In genomic region chr3:135161425-135161824, GRCh38 we compare ENCODE assay signal across 26 cellular contexts.
"Had no signal": no experiment of that assay in that cellular context is flagged by ENCODE, and none has a peak within 500 bp of the region (broad histone marks: within the 10 kb centered on the region; RNA-seq: fewer than 3 reads in every experiment).

No MANE protein-coding gene starts in this region.

- H3K4me3 Mint-ChIP-seq: naive B cell; nephron; stimulated activated memory B cell treated with anti-CD40 and anti-IgM and Interleukin-4, amounts not matched to agents 10 μg/mL and 1 μg/mL and 100 μg/mL, for 72 hours; stimulated activated naive CD8-positive, alpha-beta T cell treated with anti-CD3 and anti-CD28 coated beads, Interleukin-15, Interleukin-2, amounts not matched to agents 100 ng/mL and 50 ng/mL, for 24 hours had no signal

- H3K9me3 ChIP-seq: colonic mucosa, esophagus muscularis mucosa, gastrocnemius medialis, heart right ventricle, left ventricle myocardium inferior, lower lobe of right lung, spleen, tibial artery, upper lobe of left lung, uterus had no signal

- H3K4me1 ChIP-seq: colonic mucosa, esophagus muscularis mucosa, heart right ventricle, left ventricle myocardium inferior, lower lobe of right lung, spleen, tibial artery, upper lobe of left lung, uterus had no signal

- H3K27me3 ChIP-seq: colonic mucosa, dorsolateral prefrontal cortex, esophagus muscularis mucosa, gastrocnemius medialis, heart right ventricle, spleen, tibial artery, upper lobe of left lung, uterus had no signal

- H3K27me3 Mint-ChIP-seq: stimulated activated memory B cell treated with anti-CD40 and anti-IgM and Interleukin-4, amounts not matched to agents 10 μg/mL and 1 μg/mL and 100 μg/mL, for 72 hours; stimulated activated naive CD8-positive, alpha-beta T cell treated with anti-CD3 and anti-CD28 coated beads, Interleukin-15, Interleukin-2, amounts not matched to agents 100 ng/mL and 50 ng/mL, for 24 hours had no signal

- H3K4me3 ChIP-seq: colonic mucosa, dorsolateral prefrontal cortex, esophagus muscularis mucosa, gastrocnemius medialis, heart right ventricle, left ventricle myocardium inferior, lower lobe of right lung, spleen, tibial artery, upper lobe of left lung, uterus had no signal

- H3K27ac Mint-ChIP-seq: naive B cell; nephron; stimulated activated memory B cell treated with anti-CD40 and anti-IgM and Interleukin-4, amounts not matched to agents 10 μg/mL and 1 μg/mL and 100 μg/mL, for 72 hours; stimulated activated naive CD8-positive, alpha-beta T cell treated with anti-CD3 and anti-CD28 coated beads, Interleukin-15, Interleukin-2, amounts not matched to agents 100 ng/mL and 50 ng/mL, for 24 hours had no signal

- H3K9me3 Mint-ChIP-seq: nephron; stimulated activated memory B cell treated with anti-CD40 and anti-IgM and Interleukin-4, amounts not matched to agents 10 μg/mL and 1 μg/mL and 100 μg/mL, for 72 hours; stimulated activated naive CD8-positive, alpha-beta T cell treated with anti-CD3 and anti-CD28 coated beads, Interleukin-15, Interleukin-2, amounts not matched to agents 100 ng/mL and 50 ng/mL, for 24 hours had no signal

- DNase-seq: colonic mucosa; dorsolateral prefrontal cortex; effector memory CD4-positive, alpha-beta T cell; gastrocnemius medialis; heart right ventricle; hypothalamus; kidney; left cardiac atrium; left ventricle myocardium inferior; lower lobe of right lung; mesenchymal stem cell; naive B cell; posterior cingulate gyrus; spleen; stimulated activated CD4-positive, alpha-beta T cell treated with anti-CD3 and anti-CD28 coated beads, Interleukin-15, amount 100 ng/mL, for 24 hours; stimulated activated CD4-positive, alpha-beta T cell treated with anti-CD3 and anti-CD28 coated beads, Interleukin-1b, Interleukin-23, amount 100 ng/mL, for 48 hours; stimulated activated CD4-positive, alpha-beta T cell treated with anti-CD3 and anti-CD28 coated beads, Interleukin-4, amount 100 ng/mL, for 24 hours; tibial artery; upper lobe of left lung; uterus had no signal

- H3K4me1 Mint-ChIP-seq: naive B cell; nephron; stimulated activated memory B cell treated with anti-CD40 and anti-IgM and Interleukin-4, amounts not matched to agents 10 μg/mL and 1 μg/mL and 100 μg/mL, for 72 hours had no signal

- H3K36me3 ChIP-seq: colonic mucosa, gastrocnemius medialis, heart right ventricle, left ventricle myocardium inferior, lower lobe of right lung, spleen, tibial artery, upper lobe of left lung, uterus had no signal

- H3K27ac ChIP-seq: colonic mucosa, dorsolateral prefrontal cortex, epithelial cell of prostate, esophagus muscularis mucosa, gastrocnemius medialis, heart right ventricle, left ventricle myocardium inferior, lower lobe of right lung, spleen, tibial artery, upper lobe of left lung, uterus had no signal

- ATAC-seq: gastrocnemius medialis; heart right ventricle; left cardiac atrium; sciatic nerve; stimulated activated memory B cell treated with anti-CD40 and anti-IgM and Interleukin-4, amounts not matched to agents 10 μg/mL and 1 μg/mL and 100 μg/mL, for 72 hours had no signal

- H3K36me3 Mint-ChIP-seq: naive B cell had no signal
